ENCODE assay signal across 1 cellular context in genomic region chr7:105448181-105448580, GRCh38.
TF ChIP-seq lines count a peak whose summit lies in the region.

No MANE protein-coding gene starts in this region.

TF ChIP-seq in GM23338, 12 proteins besides CTCF, POLR2A, EP300 and RAD21 (continued from another document):
- TF ChIP-seq REST (IDR thresholded peaks at IDR 0.05; ENCODE audit: unreplicated experiment) (no peak), NANOG (IDR thresholded peaks at IDR 0.05; ENCODE audit: borderline replicate concordance) (no peak), ZNF462 (CRISPR knock-in tag; IDR thresholded peaks at IDR 0.05) (no peak), ZNF331 (CRISPR knock-in tag; IDR thresholded peaks at IDR 0.05; ENCODE audit: low read depth) (no peak), EZH2phosphoT487 (IDR thresholded peaks at IDR 0.05; ENCODE audit: unreplicated experiment) (no peak), ZNF114 (CRISPR knock-in tag; IDR thresholded peaks at IDR 0.05) (no peak)
